Comparison of ENCODE assay signal across 19 cellular contexts in genomic region chr1:115164940-115165718, GRCh38.
DNase-seq lines count a peak whose midpoint lies in the region; ATAC-seq, FAIRE-seq and TF ChIP-seq lines count a peak whose summit lies in the region.
"Had no signal": no experiment of that assay in that cellular context is flagged by ENCODE, and none has a peak within 500 bp of the region (broad histone marks: within the 10 kb centered on the region; RNA-seq: fewer than 3 reads in every experiment).

No MANE protein-coding gene starts in this region.

- H3K36me3 ChIP-seq in WERI-Rb-1 = no peaks in the 10 kb centered on the region
- no peaks in the 10 kb centered on the region for H3K36me3 ChIP-seq in esophagus muscularis mucosa

- peaks cover 0 to 3% (median 0%) of the 10 kb centered on the region in 4 donors for H3K4me1 ChIP-seq in esophagus muscularis mucosa

- H3K27me3 ChIP-seq in WERI-Rb-1 (ENCODE audit: insufficient read depth, low read depth, severe bottlenecking) (no peaks in the 10 kb centered on the region), esophagus muscularis mucosa (no peaks in the 10 kb centered on the region)

- TF ChIP-seq CTCF in D721Med (IDR thresholded peaks at IDR 0.05; ENCODE audit: insufficient read depth, missing control alignments) (no peak), WERI-Rb-1 (IDR thresholded peaks at IDR 0.05; ENCODE audit: low read depth, low read length) (no peak), esophagus muscularis mucosa (IDR thresholded peaks at IDR 0.05) (no peak)

- no peak overlapping the region for H3K4me3 Mint-ChIP-seq in activated T-cell treated with anti-CD3 and anti-CD28 coated beads, Interleukin-2, amount 50 U/mL, for 4 hours
- H3K4me3 Mint-ChIP-seq: B cell; CD4-positive, alpha-beta T cell; GM23338; IgD-negative memory B cell had no signal

- H3K4me3 ChIP-seq in WERI-Rb-1 (ENCODE audit: low read depth, low read length) (no peak overlapping the region), esophagus muscularis mucosa (no peak overlapping the region)
- H3K4me3 ChIP-seq: GM23338 had no signal

- 95% methylated on average over 6 of the region's 6 CpGs for WGBS in esophagus muscularis mucosa

- peaks cover 4% of the 10 kb centered on the region for H3K9me3 ChIP-seq in WERI-Rb-1 (ENCODE audit: severe bottlenecking)
- H3K9me3 ChIP-seq in esophagus muscularis mucosa = no peaks in the 10 kb centered on the region

- ATAC-seq in activated T-cell treated with anti-CD3 and anti-CD28 coated beads, Interleukin-2, amount 50 U/mL, for 4 hours = peak; percentile 34 to 50
- no peak for ATAC-seq in GM21619 (IDR thresholded peaks at IDR 0.05; ENCODE audit: unreplicated experiment)
- ATAC-seq: GM23338 had no signal

- TF ChIP-seq EP300 in esophagus muscularis mucosa (IDR thresholded peaks at IDR 0.05) = no peak

- peak; percentile 11 for FAIRE-seq in D721Med (lab: Jason Lieb, UNC)
- FAIRE-seq: G401.6, GM19239 had no signal

- DNase-seq in activated T-cell treated with anti-CD3 and anti-CD28 coated beads, Interleukin-2, amount 50 U/mL, for 4 hours = no peak
- DNase-seq in activated T-cell treated with anti-CD3 and anti-CD28 coated beads for 4 hours (no peak), D721Med (ENCODE audit: insufficient read length, low spot score) (no peak), WERI-Rb-1 (no peak), esophagus muscularis mucosa (ENCODE audit: extremely low spot score) (peak; percentile 64), NCI-H774 (lab: John Stamatoyannopoulos, UW) (no peak), substantia nigra (lab: John Stamatoyannopoulos, UW) (no peak)
- DNase-seq: C1 segment of cervical spinal cord; CD4-positive, alpha-beta T cell; DMS153; DMS79 treated with DMSO at 0.1 percent for 48 hours; EL; H7 had no signal

- H3K4me1 Mint-ChIP-seq in activated T-cell treated with anti-CD3 and anti-CD28 coated beads, Interleukin-2, amount 50 U/mL, for 4 hours (ENCODE audit: low read depth) = no peaks in the 10 kb centered on the region
- H3K4me1 Mint-ChIP-seq: B cell, GM23338, IgD-negative memory B cell had no signal

- no peaks in the 10 kb centered on the region for H3K9me3 Mint-ChIP-seq in activated T-cell treated with anti-CD3 and anti-CD28 coated beads, Interleukin-2, amount 50 U/mL, for 4 hours
- H3K9me3 Mint-ChIP-seq: CD4-positive, alpha-beta T cell; GM23338; IgD-negative memory B cell had no signal

- intact Hi-C loops in esophagus muscularis mucosa (cut with DNase I) = no loop called here

- peaks cover 14% of the 10 kb centered on the region for H3K27me3 Mint-ChIP-seq in activated T-cell treated with anti-CD3 and anti-CD28 coated beads, Interleukin-2, amount 50 U/mL, for 4 hours (ENCODE audit: low read depth)

- no peak for TF ChIP-seq POLR2A in esophagus muscularis mucosa (IDR thresholded peaks at IDR 0.05; ENCODE audit: low read depth)

- H3K36me3 Mint-ChIP-seq in activated T-cell treated with anti-CD3 and anti-CD28 coated beads, Interleukin-2, amount 50 U/mL, for 4 hours (ENCODE audit: insufficient read depth) = no peaks in the 10 kb centered on the region
- H3K36me3 Mint-ChIP-seq: IgD-negative memory B cell had no signal

- H3K27ac ChIP-seq in WERI-Rb-1 = peak overlapping the region; percentile 17; the same call in 1 of the 2 replicates
- no peak overlapping the region for H3K27ac ChIP-seq in esophagus muscularis mucosa (replicated peaks in 1 of 4)
- H3K27ac ChIP-seq in substantia nigra (ENCODE audit: low read depth, low read length, poor library complexity, severe bottlenecking) = no peak overlapping the region
